Comparison of ENCODE assay signal across 8 cellular contexts in the genomic region with DNA sequence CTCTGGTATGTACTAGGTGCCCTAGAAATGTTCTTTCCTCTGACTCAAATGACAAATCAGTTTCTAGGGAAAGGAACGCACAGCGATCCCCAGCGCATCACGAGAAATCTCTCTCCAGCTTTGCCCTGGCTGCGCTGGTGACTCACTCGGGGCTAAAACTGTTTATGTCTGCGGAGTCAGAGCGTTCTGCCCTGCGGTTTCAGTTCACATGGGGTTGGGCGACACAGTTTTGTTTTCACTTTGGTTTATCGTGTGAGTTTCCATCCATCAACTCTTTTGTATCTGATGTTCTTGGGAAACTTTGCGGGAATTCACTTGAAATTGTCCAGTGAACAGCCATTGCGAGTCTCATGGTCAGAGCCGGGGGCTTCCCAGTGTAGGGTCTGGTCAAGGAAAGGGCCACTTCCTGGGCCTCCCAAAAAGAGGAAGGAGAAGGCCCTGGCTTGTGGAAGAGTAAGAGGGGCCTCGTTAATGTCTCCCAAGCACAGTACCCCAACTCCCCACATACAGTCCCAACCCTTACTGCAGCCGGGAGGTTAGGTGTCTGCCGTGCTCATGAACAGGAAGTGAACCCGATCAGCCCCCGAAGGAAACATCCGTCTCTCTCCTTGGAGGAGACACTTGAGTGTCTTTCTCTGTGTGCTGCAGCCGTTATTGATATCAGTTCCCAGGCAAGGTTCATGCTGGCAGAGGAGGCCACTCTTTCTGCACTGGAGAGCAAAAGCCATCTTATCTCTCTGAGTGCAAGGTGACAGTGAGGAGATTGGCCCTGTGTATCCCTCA.
DNase-seq lines count a peak whose midpoint lies in the region; ATAC-seq lines count a peak whose summit lies in the region.

No MANE protein-coding gene starts in this region.

- ATAC-seq in GM19452 (IDR thresholded peaks at IDR 0.05; ENCODE audit: unreplicated experiment) (peak; percentile 97), HG03342 (IDR thresholded peaks at IDR 0.05; ENCODE audit: unreplicated experiment) (peak; percentile 92)

- peak; percentile 70 for DNase-seq in activated CD4-positive, CD25-positive, alpha-beta regulatory T cell treated with anti-CD3 and anti-CD28 coated beads, Interleukin-2, amount 50 U/mL, for 72 hours
- DNase-seq in effector CD8-positive, alpha-beta T cell (lab: John Stamatoyannopoulos, UW) = peak; percentile 5
- DNase-seq in stimulated activated CD4-positive, alpha-beta T cell treated with anti-CD3 and anti-CD28 coated beads, Interleukin-4, amount 100 ng/mL, for 4 hours = peak; percentile 62 to 82
- DNase-seq in dedifferentiated amniotic fluid mesenchymal stem cell (ENCODE audit: extremely low spot score) (no peak), DMS53 (lab: John Stamatoyannopoulos, UW) (no peak), ureter (ENCODE audit: low spot score) (no peak)

Comparison
In these comparisons a context has a peak if more than half of its experiments do, and no peak if none do; other contexts are left out.
1. DNase-seq: peak in activated CD4-positive, CD25-positive, alpha-beta regulatory T cell treated with anti-CD3 and anti-CD28 coated beads, Interleukin-2, amount 50 U/mL, for 72 hours (single experiment), effector CD8-positive, alpha-beta T cell (single experiment) and stimulated activated CD4-positive, alpha-beta T cell treated with anti-CD3 and anti-CD28 coated beads, Interleukin-4, amount 100 ng/mL, for 4 hours (2 of 2); none in dedifferentiated amniotic fluid mesenchymal stem cell (single experiment), DMS53 (single experiment) and ureter (single experiment).